In genomic region chr1:43991476-43992231, GRCh38 we compare ENCODE assay signal across 8 cellular contexts. TPM values are rescaled to one million over a fixed set of nuclear protein-coding genes. Genes with fewer than 3 reads are reported as not detected.
DNase-seq lines count a peak whose midpoint lies in the region; ATAC-seq and TF ChIP-seq lines count a peak whose summit lies in the region.

Gene CCDC24, plus strand, starts transcription at chr1:43991599. Its CDS starts 280 bp downstream, at chr1:43991879.

- H3K9me2 ChIP-seq in SK-N-SH: no peaks in the 10 kb centered on the region

- H3K4me2 ChIP-seq in SK-N-SH: peak within 1 kb of the TSS; percentile 90

- CTCF ChIA-PET in SK-N-SH (lab: Yijun Ruan, JAX): interaction anchor here (1.1 to 20.6 kb wide), 8 partner anchors 13 to 228 kb away, joined by 3 to 598 read pairs (median 5); partner anchors contain the start of genes ATP6V0B and SLC6A9

- WGBS in SK-N-SH (ENCODE audit: low lambda C conversion rate): 13% methylated on average over 12 of the region's 66 CpGs
- WGBS in ovary, 3 donors: 0 to 2% (median 0%) methylated on average over 29 to 66 of the region's 66 CpGs
- WGBS in thyroid gland, 2 donors: 1 to 2% methylated on average over 18 to 50 of the region's 66 CpGs

- peaks cover 8% of the 10 kb centered on the region for H3F3A ChIP-seq in SK-N-SH (replicated peaks; ENCODE audit: insufficient read depth)

- H4K20me1 ChIP-seq in SK-N-SH (ENCODE audit: insufficient read depth): no peaks in the 10 kb centered on the region

- no peak for TF ChIP-seq CTCF in SK-N-SH (IDR thresholded peaks at IDR 0.05)
- TF ChIP-seq CTCF in ovary (IDR thresholded peaks at IDR 0.05): no peak
- TF ChIP-seq CTCF in thyroid gland (IDR thresholded peaks at IDR 0.05): no peak

- H3K4me3 ChIP-seq in SK-N-SH (ENCODE audit: low read depth in 2 of 2, low read length in 1 of 2) (peak within 1 kb of the TSS; percentile 71 to 75), ovary (peak within 1 kb of the TSS; percentile 62), thyroid gland (replicated peaks in 1 of 3) (peak within 1 kb of the TSS; percentile 28 to 53 (median 36))

- H3K27ac Mint-ChIP-seq in activated naive CD4-positive, alpha-beta T cell treated with anti-CD3 and anti-CD28 coated beads, Interleukin-2, amount 50 U/mL, for 72 hours: peak within 1 kb of the TSS; percentile 12 to 81

- peaks cover 8 to 41% of the 10 kb centered on the region in 2 experiments; a peak in 3 of 4 replicates for H3K4me1 ChIP-seq in SK-N-SH (ENCODE audit: control insufficient read depth in 1 of 2, insufficient read depth in 2 of 2, low read depth in 1 of 2, low read length in 1 of 2)
- peaks cover 1% of the 10 kb centered on the region for H3K4me1 ChIP-seq in ovary (ENCODE audit: insufficient read depth)
- peaks cover 15 to 17% of the 10 kb centered on the region in 2 donors for H3K4me1 ChIP-seq in thyroid gland

- H3K36me3 ChIP-seq in SK-N-SH (replicated peaks in 1 of 2; ENCODE audit: control insufficient read depth in 1 of 2, insufficient read depth in 2 of 2, low read length in 1 of 2) (peaks cover 0 to 2% of the 10 kb centered on the region in 2 experiments), ovary (no peaks in the 10 kb centered on the region), thyroid gland (no peaks in the 10 kb centered on the region)

- H3K36me3 Mint-ChIP-seq in activated naive CD4-positive, alpha-beta T cell treated with anti-CD3 and anti-CD28 coated beads, Interleukin-2, amount 50 U/mL, for 72 hours: no peaks in the 10 kb centered on the region

- H3K9me3 ChIP-seq in SK-N-SH (no peaks in the 10 kb centered on the region), ovary (no peaks in the 10 kb centered on the region), thyroid gland (no peaks in the 10 kb centered on the region)

- intact Hi-C loops in Right ventricle myocardium inferior (cut with DNase I) (no loop called here), ovary (cut with DNase I) (loop anchor here in 1 of 4 donors (5.0 kb wide), 1 partner anchor 646 kb away; no protein-coding TSS in a partner anchor), thyroid gland (cut with DNase I) (no loop called here)

- H3K27ac ChIP-seq in SK-N-SH (ENCODE audit: low read depth in 2 of 2, low read length in 1 of 2) (peak within 1 kb of the TSS; percentile 75 to 86), ovary (peak within 1 kb of the TSS; percentile 19 to 51), thyroid gland (peak within 1 kb of the TSS; percentile 73 to 77 (median 76))

- POLR2A ChIA-PET in SK-N-SH (lab: Yijun Ruan, JAX): interaction anchor here (0.7 to 1.2 kb wide), 4 partner anchors 16 to 500 kb away, joined by 3 read pairs; partner anchors contain the start of genes ATP6V0B and SLC6A9

- peak within 1 kb of the TSS; percentile 75 for H3K9ac ChIP-seq in SK-N-SH

- ATAC-seq in GM21825 (IDR thresholded peaks at IDR 0.05; ENCODE audit: unreplicated experiment) (peak; percentile 66), Right ventricle myocardium inferior (peak; percentile 89)
- ATAC-seq in activated naive CD4-positive, alpha-beta T cell treated with anti-CD3 and anti-CD28 coated beads, Interleukin-2, amount 50 U/mL, for 72 hours: peak; percentile 86 to 92

- peak within 1 kb of the TSS; percentile 87 for H2AFZ ChIP-seq in SK-N-SH (ENCODE audit: low read depth)

- TF ChIP-seq POLR2A in ovary (IDR thresholded peaks at IDR 0.05): no peak
- peak in 1 of 2 donors; percentile 73 for TF ChIP-seq POLR2A in thyroid gland (IDR thresholded peaks at IDR 0.05)

- H3K79me2 ChIP-seq in SK-N-SH (ENCODE audit: insufficient read depth): no peaks in the 10 kb centered on the region

- peak; percentile 82 for DNase-seq in DMS79 (lab: John Stamatoyannopoulos, UW)
- peak; percentile 85 for DNase-seq in LHCN-M2 (ENCODE audit: low read depth)
- peak; percentile 91 for DNase-seq in SK-N-SH
- peak; percentile 79 to 80 for DNase-seq in activated naive CD4-positive, alpha-beta T cell treated with anti-CD3 and anti-CD28 coated beads, Interleukin-2, amount 50 U/mL, for 72 hours (ENCODE audit: low spot score in 2 of 2)
- peak; percentile 94 for DNase-seq in Right ventricle myocardium inferior (ENCODE audit: missing footprints)
- peak; percentile 85 to 91 (median 88) for DNase-seq in ovary
- peak; percentile 94 to 95 for DNase-seq in thyroid gland

- no peak for TF ChIP-seq RAD21 in SK-N-SH (IDR thresholded peaks at IDR 0.05; ENCODE audit: low read length)

- H3K9me3 Mint-ChIP-seq in activated naive CD4-positive, alpha-beta T cell treated with anti-CD3 and anti-CD28 coated beads, Interleukin-2, amount 50 U/mL, for 72 hours: no peaks in the 10 kb centered on the region

- TF ChIP-seq EP300 in SK-N-SH (IDR thresholded peaks at IDR 0.05; ENCODE audit: borderline replicate concordance in 1 of 2, low read depth in 1 of 2, low read length in 1 of 2): no peak
- TF ChIP-seq EP300 in ovary (IDR thresholded peaks at IDR 0.05): no peak

- H3K27me3 ChIP-seq in SK-N-SH (ENCODE audit: insufficient read depth) (no peaks in the 10 kb centered on the region), ovary (no peaks in the 10 kb centered on the region), thyroid gland (no peaks in the 10 kb centered on the region)

TF ChIP-seq in SK-N-SH, 30 proteins besides CTCF, POLR2A, EP300 and RAD21:
- TF ChIP-seq, protein P1, sequence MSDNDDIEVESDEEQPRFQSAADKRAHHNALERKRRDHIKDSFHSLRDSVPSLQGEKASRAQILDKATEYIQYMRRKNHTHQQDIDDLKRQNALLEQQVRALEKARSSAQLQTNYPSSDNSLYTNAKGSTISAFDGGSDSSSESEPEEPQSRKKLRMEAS (IDR thresholded peaks at IDR 0.05; ENCODE audit: low read depth): peak; percentile 81
- TF ChIP-seq EZH2phosphoT487 (IDR thresholded peaks at IDR 0.05; ENCODE audit: borderline replicate concordance, low read depth) (no peak), POLR2AphosphoS5 (IDR thresholded peaks at IDR 0.05; ENCODE audit: low read depth, low read length) (peak; percentile 65; the same call in 1 of the 2 replicates), RFX5 (IDR thresholded peaks at IDR 0.05; ENCODE audit: low read length) (no peak), YY1 (IDR thresholded peaks at IDR 0.05; ENCODE audit: low read depth) (0 out of 2 replicates have a peak, but pooled peaks have one; percentile 15), RXRA (IDR thresholded peaks at IDR 0.05; ENCODE audit: borderline replicate concordance, low read depth) (no peak; the same call in 1 of the 2 replicates), CHD2 (IDR thresholded peaks at IDR 0.05; ENCODE audit: low read length, partially characterized antibody) (peak; percentile 63), TEAD4 (IDR thresholded peaks at IDR 0.05; ENCODE audit: borderline replicate concordance, insufficient read depth) (no peak), IRF3 (IDR thresholded peaks at IDR 0.05; ENCODE audit: low read depth, low read length) (no peak), GABPA (IDR thresholded peaks at IDR 0.05; ENCODE audit: low read depth) (peak; percentile 68), MEF2A (IDR thresholded peaks at IDR 0.05; ENCODE audit: borderline replicate concordance, low read depth) (no peak), ELF1 (IDR thresholded peaks at IDR 0.05) (no peak; the same call in 1 of the 2 replicates), SIN3A (IDR thresholded peaks at IDR 0.05; ENCODE audit: borderline replicate concordance, low read depth, low read length) (peak; percentile 69), FOXJ3 (CRISPR knock-in tag; IDR thresholded peaks at IDR 0.05) (peak; percentile 19; the same call in 1 of the 2 replicates), JUND (IDR thresholded peaks at IDR 0.05) (peak; percentile 19; the same call in 1 of the 2 replicates), FOXM1 (IDR thresholded peaks at IDR 0.05; ENCODE audit: low read depth) (no peak), MXI1 (IDR thresholded peaks at IDR 0.05; ENCODE audit: low read depth, low read length) (peak; percentile 96), SMC3 (IDR thresholded peaks at IDR 0.05; ENCODE audit: low read depth, low read length) (no peak), TAF1 (IDR thresholded peaks at IDR 0.05; ENCODE audit: borderline replicate concordance, low read depth, low read length) (no peak)

RNA-seq across cellular contexts. Expression of gene CCDC24, which starts in this region (rescaled TPM):
- total RNA-seq in LHCN-M2 (2014; rRNA removed) (5.1 and 5.2 TPM in 2 replicates), Right ventricle myocardium inferior (0.89 TPM), ovary (10 to 100 TPM in 1 of 7 donors, 1 to 10 TPM in 6; 2.1 to 23.3 (median 7.3) TPM), thyroid gland (10 to 100 TPM in 3 of 4 donors, 1 to 10 TPM in 1; 8.0 to 25.4 (median 11.7) TPM)
- polyA plus RNA-seq in LHCN-M2 (2012): 6.6 TPM
- polyA plus RNA-seq in SK-N-SH (2012; rRNA removed) (7.5 and 11.8 TPM in 2 replicates), ovary (1 to 10 TPM; 1.1 to 6.2 TPM)
- 2.8 and 4.8 TPM in 2 replicates for polyA plus RNA-seq in SK-N-SH (2012; cell fraction: cytosol; rRNA removed)
- polyA plus RNA-seq in SK-N-SH (2012; cell fraction: nucleus; rRNA removed): 34.1 and 39.2 TPM in 2 replicates
- total RNA-seq in activated naive CD4-positive, alpha-beta T cell treated with anti-CD3 and anti-CD28 coated beads, Interleukin-2, amount 50 U/mL, for 72 hours: 1 to 10 TPM; 1.4 to 1.8 TPM

Comparison
In these comparisons a context has a peak if more than half of its experiments do, and no peak if none do; other contexts are left out.
1. Peak in every context shown above with its lines: DNase-seq, ATAC-seq, H3K4me3 ChIP-seq and H3K27ac ChIP-seq.
2. Peak in DNase-seq and ATAC-seq in Right ventricle myocardium inferior; RNA of the gene not detected or under 1 TPM.